Comparison of ENCODE assay signal across 8 cellular contexts in genomic region chr10:62814901-62815372, GRCh38. TPM values are rescaled to one million over a fixed set of nuclear protein-coding genes. Genes with fewer than 3 reads are reported as not detected.
DNase-seq lines count a peak whose midpoint lies in the region; ATAC-seq and TF ChIP-seq lines count a peak whose summit lies in the region.

No MANE protein-coding gene starts in this region.

- ATAC-seq in CD8-positive, alpha-beta T cell = no peak
- no peak for ATAC-seq in T-helper 17 cell
- no peak for ATAC-seq in GM21576 (IDR thresholded peaks at IDR 0.05; ENCODE audit: unreplicated experiment)

- TF ChIP-seq POLR2A in ovary (IDR thresholded peaks at IDR 0.05) = no peak

- H3K36me3 ChIP-seq in CD8-positive, alpha-beta T cell (ENCODE audit: insufficient read depth, low read length) = no peaks in the 10 kb centered on the region
- no peaks in the 10 kb centered on the region for H3K36me3 ChIP-seq in endodermal cell (ENCODE audit: control insufficient read depth, insufficient read depth, low read length)
- H3K36me3 ChIP-seq in ovary = no peaks in the 10 kb centered on the region

- peaks cover 15% of the 10 kb centered on the region for H3K27me3 Mint-ChIP-seq in CD8-positive, alpha-beta T cell (ENCODE audit: low read depth)
- H3K27me3 Mint-ChIP-seq in T-helper 17 cell = peaks cover 38% of the 10 kb centered on the region
- H3K27me3 Mint-ChIP-seq in endodermal cell (ENCODE audit: insufficient read depth) = peaks cover 84% of the 10 kb centered on the region

- peak overlapping the region; percentile 85 for H3K4me3 ChIP-seq in CD8-positive, alpha-beta T cell (ENCODE audit: low read depth, low read length)
- H3K4me3 ChIP-seq in endodermal cell (ENCODE audit: low read length) (peak overlapping the region; percentile 80), ovary (peak overlapping the region; percentile 81)

- no peak for TF ChIP-seq EP300 in ovary (IDR thresholded peaks at IDR 0.05)

- H3K36me3 Mint-ChIP-seq in CD8-positive, alpha-beta T cell = peaks cover 16% of the 10 kb centered on the region
- H3K36me3 Mint-ChIP-seq in T-helper 17 cell (ENCODE audit: low read depth) (peaks cover 3% of the 10 kb centered on the region), endodermal cell (ENCODE audit: low read depth) (no peaks in the 10 kb centered on the region)

- peaks cover 35% of the 10 kb centered on the region for H3K4me1 ChIP-seq in CD8-positive, alpha-beta T cell (ENCODE audit: insufficient read depth, low read length)
- H3K4me1 ChIP-seq in endodermal cell (ENCODE audit: control insufficient read depth, insufficient read depth, low read length) = no peaks in the 10 kb centered on the region
- peaks cover 18% of the 10 kb centered on the region for H3K4me1 ChIP-seq in ovary (ENCODE audit: insufficient read depth)

- no peak for TF ChIP-seq CTCF in CD8-positive, alpha-beta T cell (IDR thresholded peaks at IDR 0.05)
- no peak for TF ChIP-seq CTCF in endodermal cell (conservative IDR thresholded peaks at IDR 0.05)
- no peak for TF ChIP-seq CTCF in ovary (IDR thresholded peaks at IDR 0.05)
- no peak for TF ChIP-seq CTCF in GM10248 (IDR thresholded peaks at IDR 0.05; ENCODE audit: control extremely low read depth, extremely low read depth, low read depth, missing control alignments)

- peak overlapping the region; percentile 98 for H3K4me3 Mint-ChIP-seq in CD8-positive, alpha-beta T cell
- H3K4me3 Mint-ChIP-seq in T-helper 17 cell = peak overlapping the region; percentile 99
- peak overlapping the region; percentile 64 for H3K4me3 Mint-ChIP-seq in endodermal cell

- H3K9me3 ChIP-seq in CD8-positive, alpha-beta T cell (ENCODE audit: low read length) = no peaks in the 10 kb centered on the region
- H3K9me3 ChIP-seq in T-helper 17 cell (ENCODE audit: control insufficient read depth, low read length, poor library complexity, severe bottlenecking) = no peaks in the 10 kb centered on the region
- no peaks in the 10 kb centered on the region for H3K9me3 ChIP-seq in endodermal cell (ENCODE audit: control insufficient read depth, low read length)
- H3K9me3 ChIP-seq in ovary = no peaks in the 10 kb centered on the region

- no peak overlapping the region for H3K27ac Mint-ChIP-seq in CD8-positive, alpha-beta T cell
- H3K27ac Mint-ChIP-seq in T-helper 17 cell (peak overlapping the region; percentile 67), endodermal cell (no peak overlapping the region)

- CTCF ChIA-PET in CD8-positive, alpha-beta T cell (lab: Charles Lee) = interaction anchor here (1.0 to 1.3 kb wide), 2 partner anchors 65 to 175 kb away, joined by 3 to 4 read pairs; no protein-coding TSS in a partner anchor
- CTCF ChIA-PET in GM10248 (lab: Yijun Ruan, JAX) = interaction anchor here (0.9 to 16.5 kb wide), 6 partner anchors 81 to 224 kb away, joined by 3 to 239 read pairs (median 3); no protein-coding TSS in a partner anchor

- peaks cover 6% of the 10 kb centered on the region for H3K27me3 ChIP-seq in CD8-positive, alpha-beta T cell (ENCODE audit: insufficient read depth, low read length)
- peaks cover 86% of the 10 kb centered on the region for H3K27me3 ChIP-seq in endodermal cell (ENCODE audit: control insufficient read depth, insufficient read depth, low read length, poor library complexity, severe bottlenecking)
- no peaks in the 10 kb centered on the region for H3K27me3 ChIP-seq in ovary

- WGBS in endodermal cell (ENCODE audit: insufficient coverage in 1 of 2, insufficient read length in 1 of 2), 2 experiments = 0 to 2% methylated on average over 12 to 50 of the region's 50 CpGs
- 0 to 1% (median 1%) methylated on average over 49 to 50 of the region's 50 CpGs for WGBS in ovary, 3 donors

- no peak overlapping the region for H3K27ac ChIP-seq in CD8-positive, alpha-beta T cell (ENCODE audit: low read depth, low read length)
- no peak overlapping the region for H3K27ac ChIP-seq in endodermal cell (ENCODE audit: low read depth, low read length)
- no peak overlapping the region for H3K27ac ChIP-seq in ovary

- peaks cover 55% of the 10 kb centered on the region for H3K4me1 Mint-ChIP-seq in CD8-positive, alpha-beta T cell (ENCODE audit: low read depth)
- peaks cover 43% of the 10 kb centered on the region for H3K4me1 Mint-ChIP-seq in T-helper 17 cell
- H3K4me1 Mint-ChIP-seq in endodermal cell = peaks cover 15% of the 10 kb centered on the region

- peak in 3 of 7 experiments; percentile 11 to 53 (median 30) for DNase-seq in CD8-positive, alpha-beta T cell
- DNase-seq in T-helper 17 cell = no peak
- peak; percentile 70 for DNase-seq in endodermal cell
- DNase-seq in ovary = peak in 3 of 5 donors; percentile 29 to 45 (median 29)
- DNase-seq in midbrain (lab: John Stamatoyannopoulos, UW) = no peak
- no peak for DNase-seq in GM10248 (ENCODE audit: extremely low spot score)
- no peak for DNase-seq in T-helper 9 cell

- intact Hi-C loops in CD8-positive, alpha-beta T cell (cut with DNase I, micrococcal nuclease) = loop anchor here (1.0 to 10.0 kb wide), 8 partner anchors 9 to 913 kb away; partner anchors contain the start of gene ARID5B (in 1 of the 2)
- intact Hi-C loops in ovary (cut with DNase I) = loop anchor here in 2 of 4 donors (10.0 kb wide), 2 partner anchors 320 to 340 kb away; partner anchors contain the start of gene NRBF2 (in 1 of the 2)

- POLR2A ChIA-PET in CD8-positive, alpha-beta T cell (lab: Charles Lee) = interaction anchor here (0.7 to 3.8 kb wide), 4 partner anchors 10 to 177 kb away, joined by 3 to 45 read pairs (median 8); partner anchors contain the start of gene ADO
- POLR2A ChIA-PET in GM10248 (lab: Yijun Ruan, JAX) = interaction anchor here (0.7 to 2.1 kb wide), 3 partner anchors 134 to 1257 kb away, joined by 3 to 6 read pairs (median 5); no protein-coding TSS in a partner anchor

- no peak overlapping the region for H3K9ac ChIP-seq in endodermal cell (ENCODE audit: extremely low read depth, low read length, poor library complexity, severe bottlenecking)

- H3K9me3 Mint-ChIP-seq in CD8-positive, alpha-beta T cell = no peaks in the 10 kb centered on the region
- H3K9me3 Mint-ChIP-seq in endodermal cell = peaks cover 7% of the 10 kb centered on the region

RNA-seq across cellular contexts. Expression of gene EGR2, which starts 1.2 kb away (rescaled TPM):
- 1 to 10 TPM; 5.6 to 6.1 TPM for total RNA-seq in CD8-positive, alpha-beta T cell
- total RNA-seq in T-helper 17 cell = 1 to 10 TPM; 3.1 to 4.8 TPM
- under 1 TPM; 0.24 to 0.35 TPM for total RNA-seq in endodermal cell
- polyA plus RNA-seq in endodermal cell (2013, experiment 1 of 2) = 6.2 TPM
- polyA plus RNA-seq in endodermal cell (2013, experiment 2 of 2) = 9.6 TPM
- 10 to 100 TPM in 1 of 7 donors, 1 to 10 TPM in 5, under 1 TPM in 1; 0.48 to 13.0 (median 4.6) TPM for total RNA-seq in ovary
- polyA plus RNA-seq in ovary = 1 to 10 TPM; 2.0 to 5.7 TPM

RNA-seq across cellular contexts. Expression of gene ADO, which starts 10.4 kb away (rescaled TPM):
- 10 to 100 TPM; 12.7 to 13.1 TPM for total RNA-seq in CD8-positive, alpha-beta T cell
- 10 to 100 TPM in 1 of 2 donors, 1 to 10 TPM in 1; 10.0 to 11.2 TPM for total RNA-seq in T-helper 17 cell
- total RNA-seq in endodermal cell = 10 to 100 TPM; 27.1 to 30.1 TPM
- polyA plus RNA-seq in endodermal cell (2013, experiment 1 of 2) = 25.3 TPM
- polyA plus RNA-seq in endodermal cell (2013, experiment 2 of 2) = 23.9 TPM
- 10 to 100 TPM; 15.5 to 31.1 (median 24.4) TPM for total RNA-seq in ovary
- 10 to 100 TPM in 1 of 2 donors, 1 to 10 TPM in 1; 9.7 to 22.2 TPM for polyA plus RNA-seq in ovary

Comparison
In these comparisons a context has a peak if more than half of its experiments do, and no peak if none do; other contexts are left out.
1. DNase-seq: peak in endodermal cell (single experiment) and ovary (3 of 5); none in T-helper 17 cell (0 of 3), midbrain (single experiment), GM10248 (single experiment) and T-helper 9 cell (single experiment).
2. Peak in every context shown above with its lines, with median percentiles within 50 percentile points of each other: H3K4me3 ChIP-seq and H3K4me3 Mint-ChIP-seq.